ENCODE assay signal across 17 cellular contexts in the genomic region with DNA sequence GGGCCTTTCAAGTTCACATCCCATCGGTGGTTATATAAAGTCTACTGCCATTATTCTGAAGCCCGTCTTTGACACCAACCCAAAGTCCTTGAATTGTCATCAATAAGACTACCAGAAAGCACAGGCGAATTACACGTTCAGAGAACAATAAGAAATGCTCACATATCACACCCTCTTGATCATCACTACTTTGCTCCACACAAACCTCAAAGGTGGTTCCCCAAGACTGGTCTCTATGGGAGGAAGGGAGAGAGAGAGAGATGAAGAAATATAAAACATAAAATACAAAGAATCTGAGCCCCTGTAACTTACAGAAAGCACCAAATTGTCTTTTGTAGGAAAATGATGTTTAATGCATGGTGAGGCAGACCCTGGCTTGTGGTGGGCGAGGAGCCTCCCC. TPM values are rescaled to one million over a fixed set of nuclear protein-coding genes. Genes with fewer than 3 reads are reported as not detected.
A peak's percentile ranks its signal among the peaks of the same experiment; 100 is the strongest.
DNase-seq lines count a peak whose midpoint lies in the region; ATAC-seq, FAIRE-seq and TF ChIP-seq lines count a peak whose summit lies in the region.
"Had no signal": no experiment of that assay in that cellular context is flagged by ENCODE, and none has a peak within 500 bp of the region (broad histone marks: within the 10 kb centered on the region; RNA-seq: fewer than 3 reads in every experiment).

No MANE protein-coding gene starts in this region.

- TF ChIP-seq CTCF in AG04450 (IDR thresholded peaks at IDR 0.05; ENCODE audit: low read depth, low read length) = no peak
- TF ChIP-seq CTCF in neural cell (IDR thresholded peaks at IDR 0.05; ENCODE audit: poor library complexity, severe bottlenecking) = no peak
- no peak for TF ChIP-seq CTCF in CD8-positive, alpha-beta T cell (IDR thresholded peaks at IDR 0.05)

- peak overlapping the region; percentile 61 for H3K27ac Mint-ChIP-seq in activated T-helper 1 cell treated with anti-CD3 and anti-CD28 coated beads, Interleukin-12 subunit alpha, Interleukin-12 subunit beta, Interleukin-2, Interleukin-4 antibody, amounts not matched to agents 30 ng/mL and 10 ng/mL and 1 ng/mL, durations not matched to agents 14 hours and 24 hours and 36 hours
- H3K27ac Mint-ChIP-seq in CD8-positive, alpha-beta T cell = no peak overlapping the region

- no peak overlapping the region for H3K4me2 ChIP-seq in neural cell (ENCODE audit: low read length)
- H3K4me2 ChIP-seq: BLaER1 had no signal

- H3K9me3 ChIP-seq in AG04450 (ENCODE audit: control insufficient read depth, insufficient read depth, low read length) (no peaks in the 10 kb centered on the region; the same call in 1 of the 2 replicates), neural cell (ENCODE audit: low read length) (no peaks in the 10 kb centered on the region)
- no peaks in the 10 kb centered on the region for H3K9me3 ChIP-seq in CD8-positive, alpha-beta T cell (ENCODE audit: low read length)
- H3K9me3 ChIP-seq: BLaER1, ovary had no signal

- H3K9me2 ChIP-seq in neural cell (ENCODE audit: insufficient read depth, low read length) = no peaks in the 10 kb centered on the region

- no peak for ATAC-seq in CD8-positive, alpha-beta T cell

- no peaks in the 10 kb centered on the region for H4K20me1 ChIP-seq in neural cell (ENCODE audit: insufficient read depth)

- peak; percentile 64 for FAIRE-seq in GM19239 (lab: Jason Lieb, UNC)
- FAIRE-seq: HTR-8/SVneo had no signal

- H3K36me3 Mint-ChIP-seq in activated T-helper 1 cell treated with anti-CD3 and anti-CD28 coated beads, Interleukin-12 subunit alpha, Interleukin-12 subunit beta, Interleukin-2, Interleukin-4 antibody, amounts not matched to agents 30 ng/mL and 10 ng/mL and 1 ng/mL, durations not matched to agents 14 hours and 24 hours and 36 hours (ENCODE audit: low read depth) = peaks cover 20% of the 10 kb centered on the region
- peaks cover 17% of the 10 kb centered on the region for H3K36me3 Mint-ChIP-seq in CD8-positive, alpha-beta T cell

- peaks cover 67% of the 10 kb centered on the region for H3K4me1 Mint-ChIP-seq in activated T-helper 1 cell treated with anti-CD3 and anti-CD28 coated beads, Interleukin-12 subunit alpha, Interleukin-12 subunit beta, Interleukin-2, Interleukin-4 antibody, amounts not matched to agents 30 ng/mL and 10 ng/mL and 1 ng/mL, durations not matched to agents 14 hours and 24 hours and 36 hours (ENCODE audit: low read depth)
- peaks cover 76% of the 10 kb centered on the region for H3K4me1 Mint-ChIP-seq in CD8-positive, alpha-beta T cell (ENCODE audit: low read depth)

- no peak overlapping the region for H2AFZ ChIP-seq in neural cell (ENCODE audit: low read depth, low read length)
- H2AFZ ChIP-seq: hepatocyte had no signal

- CTCF ChIA-PET in AG04450 (lab: Charles Lee) = interaction anchor here (0.7 to 1.4 kb wide), 2 partner anchors 155 to 339 kb away, joined by 3 read pairs; no protein-coding TSS in a partner anchor
- CTCF ChIA-PET in CD8-positive, alpha-beta T cell (lab: Charles Lee) = interaction anchor here (1.0 to 1.7 kb wide), 2 partner anchors 128 to 129 kb away, joined by 3 to 4 read pairs; no protein-coding TSS in a partner anchor

- H3K27ac ChIP-seq in AG04450 (ENCODE audit: low read depth, low read length) = peak overlapping the region; percentile 35
- no peak overlapping the region for H3K27ac ChIP-seq in neural cell (ENCODE audit: low read length)
- no peak overlapping the region for H3K27ac ChIP-seq in CD8-positive, alpha-beta T cell (ENCODE audit: low read depth, low read length)
- H3K27ac ChIP-seq: BLaER1, ovary had no signal

- peak overlapping the region; percentile 42 for H3K4me3 ChIP-seq in AG04450 (ENCODE audit: low read depth, low read length)
- H3K4me3 ChIP-seq in neural cell (ENCODE audit: low read length) = peak overlapping the region; percentile 2
- no peak overlapping the region for H3K4me3 ChIP-seq in CD8-positive, alpha-beta T cell (ENCODE audit: low read depth, low read length)
- H3K4me3 ChIP-seq: BLaER1, hepatocyte, ovary had no signal

- H3K27me3 Mint-ChIP-seq in activated T-helper 1 cell treated with anti-CD3 and anti-CD28 coated beads, Interleukin-12 subunit alpha, Interleukin-12 subunit beta, Interleukin-2, Interleukin-4 antibody, amounts not matched to agents 30 ng/mL and 10 ng/mL and 1 ng/mL, durations not matched to agents 14 hours and 24 hours and 36 hours (ENCODE audit: insufficient read depth) = no peaks in the 10 kb centered on the region
- no peaks in the 10 kb centered on the region for H3K27me3 Mint-ChIP-seq in CD8-positive, alpha-beta T cell (ENCODE audit: low read depth)
- H3K27me3 Mint-ChIP-seq: central memory CD8-positive, alpha-beta T cell had no signal

- TF ChIP-seq EP300 in neural cell (conservative IDR thresholded peaks at IDR 0.05; ENCODE audit: poor library complexity, severe bottlenecking) = no peak

- H3K79me2 ChIP-seq in neural cell (replicated peaks; ENCODE audit: insufficient read depth, low read length) = peaks cover 70% of the 10 kb centered on the region

- no peaks in the 10 kb centered on the region for H3K27me3 ChIP-seq in AG04450 (ENCODE audit: control insufficient read depth, insufficient read depth, low read length)
- no peaks in the 10 kb centered on the region for H3K27me3 ChIP-seq in neural cell (ENCODE audit: insufficient read depth, low read depth, low read length)
- H3K27me3 ChIP-seq in CD8-positive, alpha-beta T cell (ENCODE audit: insufficient read depth, low read length) = no peaks in the 10 kb centered on the region
- H3K27me3 ChIP-seq: BLaER1, hepatocyte, ovary had no signal

- no peak for TF ChIP-seq RAD21 in neural cell (conservative IDR thresholded peaks at IDR 0.05)

- DNase-seq in AG04450 (ENCODE audit: low read depth, low spot score) (no peak), GM19239 (ENCODE audit: insufficient read length, low spot score) (no peak), T-helper 9 cell (no peak), DMS53 treated with DMSO at 0.1 percent for 48 hours (lab: John Stamatoyannopoulos, UW; ENCODE audit: unreplicated experiment) (no peak)
- DNase-seq in activated T-helper 1 cell treated with anti-CD3 and anti-CD28 coated beads, Interleukin-12 subunit alpha, Interleukin-12 subunit beta, Interleukin-2, Interleukin-4 antibody, amounts not matched to agents 30 ng/mL and 10 ng/mL and 1 ng/mL, durations not matched to agents 14 hours and 24 hours and 36 hours (ENCODE audit: low spot score) = no peak
- DNase-seq in activated effector memory CD4-positive, alpha-beta T cell treated with anti-CD3 and anti-CD28 coated beads, Interleukin-2, amount 50 U/mL, for 16 hours = no peak
- no peak for DNase-seq in CD8-positive, alpha-beta T cell
- DNase-seq: activated gamma-delta T cell, NCI-H1092 treated with DMSO at 0.1 percent for 48 hours, NCI-H446 treated with DMSO at 0.1 percent for 48 hours, ovary, SHP77 treated with DMSO at 0.1 percent for 48 hours had no signal

- H3K4me1 ChIP-seq in CD8-positive, alpha-beta T cell (ENCODE audit: insufficient read depth, low read length) = peaks cover 50% of the 10 kb centered on the region

- H3K36me3 ChIP-seq in neural cell (ENCODE audit: insufficient read depth, low read length) = no peaks in the 10 kb centered on the region
- H3K36me3 ChIP-seq in CD8-positive, alpha-beta T cell (ENCODE audit: insufficient read depth, low read length) = no peaks in the 10 kb centered on the region
- H3K36me3 ChIP-seq: ovary had no signal

- intact Hi-C loops in activated T-helper 1 cell treated with anti-CD3 and anti-CD28 coated beads, Interleukin-12 subunit alpha, Interleukin-12 subunit beta, Interleukin-2, Interleukin-4 antibody, amounts not matched to agents 30 ng/mL and 10 ng/mL and 1 ng/mL, durations not matched to agents 14 hours and 24 hours and 36 hours (cut with micrococcal nuclease) = loop anchor here (1.0 to 10.0 kb wide), 5 partner anchors 15 to 601 kb away; a partner anchor contains a TSS
- intact Hi-C loops in CD8-positive, alpha-beta T cell (cut with DNase I, micrococcal nuclease) = loop anchor here (10.0 kb wide), 2 partner anchors 531 to 901 kb away; a partner anchor contains a TSS

- H3K9ac ChIP-seq in neural cell (ENCODE audit: low read length) = no peak overlapping the region
- H3K9ac ChIP-seq: BLaER1 had no signal

- no peaks in the 10 kb centered on the region for H3K9me3 Mint-ChIP-seq in activated T-helper 1 cell treated with anti-CD3 and anti-CD28 coated beads, Interleukin-12 subunit alpha, Interleukin-12 subunit beta, Interleukin-2, Interleukin-4 antibody, amounts not matched to agents 30 ng/mL and 10 ng/mL and 1 ng/mL, durations not matched to agents 14 hours and 24 hours and 36 hours
- H3K9me3 Mint-ChIP-seq in CD8-positive, alpha-beta T cell = no peaks in the 10 kb centered on the region
- H3K9me3 Mint-ChIP-seq: central memory CD8-positive, alpha-beta T cell had no signal

- POLR2A ChIA-PET in AG04450 (lab: Yijun Ruan, JAX) = no interaction called here
- POLR2A ChIA-PET in CD8-positive, alpha-beta T cell (lab: Charles Lee) = no interaction called here

- H3F3A ChIP-seq in neural cell (ENCODE audit: insufficient read depth, low read length, poor library complexity, severe bottlenecking) = no peaks in the 10 kb centered on the region

- H3K4me3 Mint-ChIP-seq in activated T-helper 1 cell treated with anti-CD3 and anti-CD28 coated beads, Interleukin-12 subunit alpha, Interleukin-12 subunit beta, Interleukin-2, Interleukin-4 antibody, amounts not matched to agents 30 ng/mL and 10 ng/mL and 1 ng/mL, durations not matched to agents 14 hours and 24 hours and 36 hours = peak overlapping the region; percentile 43
- H3K4me3 Mint-ChIP-seq in CD8-positive, alpha-beta T cell = no peak overlapping the region
- H3K4me3 Mint-ChIP-seq: central memory CD8-positive, alpha-beta T cell had no signal

TF ChIP-seq in neural cell, 6 proteins besides CTCF, POLR2A, EP300 and RAD21 (continues in another document):
- no peak for TF ChIP-seq SMC3 (conservative IDR thresholded peaks at IDR 0.05; ENCODE audit: poor library complexity)
- no peak for TF ChIP-seq POLR2AphosphoS5 (IDR thresholded peaks at IDR 0.05)

RNA-seq across cellular contexts. Expression of a gene that starts 4.4 kb away (rescaled TPM):
- 61.4 and 74.6 TPM in 2 replicates for polyA plus RNA-seq in AG04450 (2011; rRNA removed)
- polyA minus RNA-seq in AG04450 (2011; rRNA and poly(A)+ RNA removed) = 130 and 163 TPM in 2 replicates
- total RNA-seq in activated T-helper 1 cell treated with anti-CD3 and anti-CD28 coated beads, Interleukin-12 subunit alpha, Interleukin-12 subunit beta, Interleukin-2, Interleukin-4 antibody, amounts not matched to agents 30 ng/mL and 10 ng/mL and 1 ng/mL, durations not matched to agents 14 hours and 24 hours and 36 hours = 28.3 and 29.2 TPM in 2 replicates
- 8.5 and 10.5 TPM in 2 replicates for polyA plus RNA-seq in neural cell
- 37.0 and 51.9 TPM in 2 replicates for polyA minus RNA-seq in neural cell
- 10 to 100 TPM; 19.8 to 21.3 TPM for total RNA-seq in CD8-positive, alpha-beta T cell

RNA-seq across cellular contexts. Expression of a gene that starts 55.7 kb away (rescaled TPM):
- polyA plus RNA-seq in AG04450 (2011; rRNA removed) (51.3 and 53.2 TPM in 2 replicates), neural cell (0.93 and 2.8 TPM in 2 replicates)
- 27.7 and 28.2 TPM in 2 replicates for polyA minus RNA-seq in AG04450 (2011; rRNA and poly(A)+ RNA removed)
- 2.4 and 3.1 TPM in 2 replicates for total RNA-seq in activated T-helper 1 cell treated with anti-CD3 and anti-CD28 coated beads, Interleukin-12 subunit alpha, Interleukin-12 subunit beta, Interleukin-2, Interleukin-4 antibody, amounts not matched to agents 30 ng/mL and 10 ng/mL and 1 ng/mL, durations not matched to agents 14 hours and 24 hours and 36 hours
- 2.7 TPM in 1 of 2 replicates, not detected in the other for polyA minus RNA-seq in neural cell
- total RNA-seq in CD8-positive, alpha-beta T cell = under 1 TPM; 0.43 to 0.97 TPM
